ENCODE assay signal across 1 cellular context in the genomic region with DNA sequence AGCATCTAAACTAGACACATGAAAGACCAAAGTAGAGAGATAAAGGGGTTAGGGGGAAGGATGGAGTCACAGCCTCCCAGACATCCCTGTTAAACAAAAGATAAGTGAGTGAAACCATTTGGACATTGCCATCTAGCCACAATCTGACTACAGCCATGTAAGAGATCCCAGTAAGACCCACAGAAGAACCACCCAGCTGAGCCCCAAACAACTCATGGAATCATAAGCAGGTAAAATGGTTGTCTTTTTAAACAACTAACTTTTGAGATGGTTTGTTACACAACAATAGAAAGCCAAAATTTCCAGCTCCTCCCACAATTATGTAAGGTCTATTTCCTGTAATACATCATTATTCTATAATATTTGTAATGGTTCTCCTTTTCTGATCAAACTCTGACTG.
TF ChIP-seq lines count a peak whose summit lies in the region.

No MANE protein-coding gene starts in this region.

TF ChIP-seq in GM23338, 12 proteins besides CTCF, POLR2A, EP300 and RAD21 (continued from another document):
- no peak for TF ChIP-seq STAT1 (IDR thresholded peaks at IDR 0.05; ENCODE audit: unreplicated experiment)
- TF ChIP-seq EZH2phosphoT487 (IDR thresholded peaks at IDR 0.05; ENCODE audit: unreplicated experiment) = no peak
- no peak for TF ChIP-seq EZH2 (IDR thresholded peaks at IDR 0.05; ENCODE audit: low read depth, unreplicated experiment)
- TF ChIP-seq, protein P1, sequence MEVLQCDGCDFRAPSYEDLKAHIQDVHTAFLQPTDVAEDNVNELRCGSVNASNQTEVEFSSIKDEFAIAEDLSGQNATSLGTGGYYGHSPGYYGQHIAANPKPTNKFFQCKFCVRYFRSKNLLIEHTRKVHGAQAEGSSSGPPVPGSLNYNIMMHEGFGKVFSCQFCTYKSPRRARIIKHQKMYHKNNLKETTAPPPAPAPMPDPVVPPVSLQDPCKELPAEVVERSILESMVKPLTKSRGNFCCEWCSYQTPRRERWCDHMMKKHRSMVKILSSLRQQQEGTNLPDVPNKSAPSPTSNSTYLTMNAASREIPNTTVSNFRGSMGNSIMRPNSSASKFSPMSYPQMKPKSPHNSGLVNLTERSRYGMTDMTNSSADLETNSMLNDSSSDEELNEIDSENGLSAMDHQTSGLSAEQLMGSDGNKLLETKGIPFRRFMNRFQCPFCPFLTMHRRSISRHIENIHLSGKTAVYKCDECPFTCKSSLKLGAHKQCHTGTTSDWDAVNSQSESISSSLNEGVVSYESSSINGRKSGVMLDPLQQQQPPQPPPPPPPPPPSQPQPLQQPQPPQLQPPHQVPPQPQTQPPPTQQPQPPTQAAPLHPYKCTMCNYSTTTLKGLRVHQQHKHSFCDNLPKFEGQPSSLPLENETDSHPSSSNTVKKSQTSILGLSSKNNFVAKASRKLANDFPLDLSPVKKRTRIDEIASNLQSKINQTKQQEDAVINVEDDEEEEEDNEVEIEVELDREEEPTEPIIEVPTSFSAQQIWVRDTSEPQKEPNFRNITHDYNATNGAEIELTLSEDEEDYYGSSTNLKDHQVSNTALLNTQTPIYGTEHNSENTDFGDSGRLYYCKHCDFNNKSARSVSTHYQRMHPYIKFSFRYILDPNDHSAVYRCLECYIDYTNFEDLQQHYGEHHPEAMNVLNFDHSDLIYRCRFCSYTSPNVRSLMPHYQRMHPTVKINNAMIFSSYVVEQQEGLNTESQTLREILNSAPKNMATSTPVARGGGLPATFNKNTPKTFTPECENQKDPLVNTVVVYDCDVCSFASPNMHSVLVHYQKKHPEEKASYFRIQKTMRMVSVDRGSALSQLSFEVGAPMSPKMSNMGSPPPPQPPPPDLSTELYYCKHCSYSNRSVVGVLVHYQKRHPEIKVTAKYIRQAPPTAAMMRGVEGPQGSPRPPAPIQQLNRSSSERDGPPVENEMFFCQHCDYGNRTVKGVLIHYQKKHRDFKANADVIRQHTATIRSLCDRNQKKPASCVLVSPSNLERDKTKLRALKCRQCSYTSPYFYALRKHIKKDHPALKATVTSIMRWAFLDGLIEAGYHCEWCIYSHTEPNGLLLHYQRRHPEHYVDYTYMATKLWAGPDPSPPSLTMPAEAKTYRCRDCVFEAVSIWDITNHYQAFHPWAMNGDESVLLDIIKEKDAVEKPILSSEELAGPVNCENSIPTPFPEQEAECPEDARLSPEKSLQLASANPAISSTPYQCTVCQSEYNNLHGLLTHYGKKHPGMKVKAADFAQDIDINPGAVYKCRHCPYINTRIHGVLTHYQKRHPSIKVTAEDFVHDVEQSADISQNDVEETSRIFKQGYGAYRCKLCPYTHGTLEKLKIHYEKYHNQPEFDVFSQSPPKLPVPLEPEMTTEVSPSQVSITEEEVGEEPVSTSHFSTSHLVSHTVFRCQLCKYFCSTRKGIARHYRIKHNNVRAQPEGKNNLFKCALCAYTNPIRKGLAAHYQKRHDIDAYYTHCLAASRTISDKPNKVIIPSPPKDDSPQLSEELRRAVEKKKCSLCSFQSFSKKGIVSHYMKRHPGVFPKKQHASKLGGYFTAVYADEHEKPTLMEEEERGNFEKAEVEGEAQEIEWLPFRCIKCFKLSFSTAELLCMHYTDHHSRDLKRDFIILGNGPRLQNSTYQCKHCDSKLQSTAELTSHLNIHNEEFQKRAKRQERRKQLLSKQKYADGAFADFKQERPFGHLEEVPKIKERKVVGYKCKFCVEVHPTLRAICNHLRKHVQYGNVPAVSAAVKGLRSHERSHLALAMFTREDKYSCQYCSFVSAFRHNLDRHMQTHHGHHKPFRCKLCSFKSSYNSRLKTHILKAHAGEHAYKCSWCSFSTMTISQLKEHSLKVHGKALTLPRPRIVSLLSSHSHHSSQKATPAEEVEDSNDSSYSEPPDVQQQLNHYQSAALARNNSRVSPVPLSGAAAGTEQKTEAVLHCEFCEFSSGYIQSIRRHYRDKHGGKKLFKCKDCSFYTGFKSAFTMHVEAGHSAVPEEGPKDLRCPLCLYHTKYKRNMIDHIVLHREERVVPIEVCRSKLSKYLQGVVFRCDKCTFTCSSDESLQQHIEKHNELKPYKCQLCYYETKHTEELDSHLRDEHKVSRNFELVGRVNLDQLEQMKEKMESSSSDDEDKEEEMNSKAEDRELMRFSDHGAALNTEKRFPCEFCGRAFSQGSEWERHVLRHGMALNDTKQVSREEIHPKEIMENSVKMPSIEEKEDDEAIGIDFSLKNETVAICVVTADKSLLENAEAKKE (CRISPR knock-in tag; IDR thresholded peaks at IDR 0.05) = no peak
